Comparison of ENCODE assay signal across 8 cellular contexts in the genomic region with DNA sequence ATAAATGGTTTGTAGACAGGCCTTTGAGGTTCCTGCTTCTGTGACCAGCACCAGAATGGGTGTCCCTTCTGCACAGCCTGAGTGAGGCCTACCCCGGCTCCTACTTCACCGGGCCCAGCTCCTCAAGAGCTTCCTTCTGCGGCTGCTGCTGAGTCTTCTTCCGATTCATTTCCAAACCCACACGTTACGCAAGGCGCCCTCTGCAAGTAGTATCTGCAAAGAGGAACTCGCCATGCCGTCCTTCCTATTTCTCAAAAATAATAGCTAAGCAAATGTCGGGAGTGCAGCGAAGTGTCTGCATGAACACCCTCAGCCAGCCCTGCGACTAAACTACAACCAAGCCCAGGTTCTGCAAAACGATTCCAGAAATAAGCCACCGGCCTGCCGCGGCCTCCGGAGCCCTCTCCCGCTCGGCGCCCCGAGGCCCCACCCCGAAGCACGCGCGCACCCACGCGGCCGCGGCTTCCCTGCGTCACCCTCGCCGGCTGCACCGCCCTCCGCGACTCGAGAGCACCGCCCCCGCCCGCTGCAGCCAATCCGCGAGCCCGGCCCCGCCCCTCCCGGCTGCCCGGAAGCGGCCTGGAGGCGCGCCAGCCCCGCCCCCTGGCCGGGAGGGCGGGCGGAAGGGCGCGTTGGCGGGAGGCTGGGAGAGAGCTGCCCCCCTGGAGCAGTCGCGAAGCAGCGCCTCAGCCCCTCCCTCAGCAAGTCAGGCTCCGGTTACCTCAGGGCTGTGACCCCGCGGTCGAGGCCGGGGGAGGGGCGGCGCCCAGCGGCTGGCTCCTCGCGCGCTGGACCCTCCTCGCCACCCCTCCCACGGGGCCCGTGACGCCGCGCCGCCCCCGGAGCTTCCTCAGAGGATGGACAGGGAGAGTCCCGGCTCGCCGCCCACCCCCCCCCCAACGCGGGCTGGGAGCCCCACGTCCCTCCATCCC. TPM values are rescaled to one million over a fixed set of nuclear protein-coding genes. Genes with fewer than 3 reads are reported as not detected.
DNase-seq lines count a peak whose midpoint lies in the region; ATAC-seq and TF ChIP-seq lines count a peak whose summit lies in the region.

No MANE protein-coding gene starts in this region.

- H3K36me3 ChIP-seq in right atrium auricular region = peaks cover 4% of the 10 kb centered on the region
- H3K36me3 ChIP-seq in psoas muscle (ENCODE audit: insufficient read depth in 1 of 2, low read depth in 1 of 2) = peaks cover 0 to 7% of the 10 kb centered on the region in 2 donors

- peaks cover 10% of the 10 kb centered on the region for H3K36me3 Mint-ChIP-seq in T-helper 17 cell (ENCODE audit: low read depth)

- H3K4me3 ChIP-seq in right atrium auricular region (peak overlapping the region; percentile 64 to 84), psoas muscle (peak overlapping the region; percentile 79)

- ATAC-seq in HG02798 (IDR thresholded peaks at IDR 0.05; ENCODE audit: poor library complexity, unreplicated experiment) (peak; percentile 70), T-helper 17 cell (peak; percentile 67), psoas muscle (peak; percentile 72 to 80 (median 77))

- intact Hi-C loops in psoas muscle (cut with DNase I) = no loop called here

- peak overlapping the region; percentile 93 for H3K4me3 Mint-ChIP-seq in T-helper 17 cell

- H3K27ac Mint-ChIP-seq in T-helper 17 cell = peak overlapping the region; percentile 99

- H3K27me3 ChIP-seq in right atrium auricular region (no peaks in the 10 kb centered on the region), psoas muscle (ENCODE audit: insufficient read depth in 3 of 3, low read length in 2 of 3) (no peaks in the 10 kb centered on the region)

- no peaks in the 10 kb centered on the region for H3K9me3 ChIP-seq in T-helper 17 cell (ENCODE audit: control insufficient read depth, low read length, poor library complexity, severe bottlenecking)
- H3K9me3 ChIP-seq in right atrium auricular region = no peaks in the 10 kb centered on the region
- H3K9me3 ChIP-seq in psoas muscle = no peaks in the 10 kb centered on the region

- TF ChIP-seq POLR2A in GM15510 (IDR thresholded peaks at IDR 0.05; ENCODE audit: borderline replicate concordance, extremely low read depth, insufficient read length) = peak; percentile 61

- peaks cover 45% of the 10 kb centered on the region for H3K4me1 Mint-ChIP-seq in T-helper 17 cell

- H3K4me1 ChIP-seq in right atrium auricular region = peaks cover 0 to 62% of the 10 kb centered on the region in 2 donors
- peaks cover 73% of the 10 kb centered on the region for H3K4me1 ChIP-seq in psoas muscle

- no peaks in the 10 kb centered on the region for H3K27me3 Mint-ChIP-seq in T-helper 17 cell

- H3K27ac ChIP-seq in right atrium auricular region (peak overlapping the region; percentile 99 to 100), psoas muscle (peak overlapping the region; percentile 100)

- DNase-seq in NCI-H146 treated with DMSO at 0.1 percent for 48 hours (lab: John Stamatoyannopoulos, UW; ENCODE audit: unreplicated experiment) = peak; percentile 84
- peak; percentile 98 to 99 (median 98) for DNase-seq in T-helper 17 cell
- peak; percentile 59 to 97 (median 90) for DNase-seq in amygdala (lab: John Stamatoyannopoulos, UW)
- peak; percentile 95 for DNase-seq in right atrium auricular region (ENCODE audit: low spot score)
- DNase-seq in psoas muscle = peak; percentile 98
- peak; percentile 97 for DNase-seq in ureter (ENCODE audit: low spot score)

- TF ChIP-seq CTCF in right atrium auricular region (IDR thresholded peaks at IDR 0.05) (no peak), psoas muscle (IDR thresholded peaks at IDR 0.05) (no peak)

- 1% methylated on average over 40 to 83 of the region's 83 CpGs for WGBS in psoas muscle, 3 donors

RNA-seq across cellular contexts. Expression of a gene that starts 8.3 kb away (rescaled TPM):
- total RNA-seq in T-helper 17 cell (100 to 1,000 TPM in 1 of 2 donors, 10 to 100 TPM in 1; 92.9 to 110 TPM), right atrium auricular region (1 to 10 TPM; 3.7 to 7.7 TPM), psoas muscle (10 to 100 TPM in 1 of 4 donors, 1 to 10 TPM in 3; 6.6 to 11.7 (median 8.0) TPM), ureter (47.4 TPM)
- polyA plus RNA-seq in psoas muscle = 1 to 10 TPM; 2.5 to 9.2 (median 4.3) TPM

RNA-seq across cellular contexts. Expression of a gene that starts 55.2 kb away (rescaled TPM):
- total RNA-seq in T-helper 17 cell = 100 to 1,000 TPM; 119 to 128 TPM
- 10 to 100 TPM; 20.9 to 31.4 TPM for total RNA-seq in right atrium auricular region
- 10 to 100 TPM; 12.1 to 25.6 (median 18.6) TPM for total RNA-seq in psoas muscle
- 10 to 100 TPM in 1 of 3 donors, 1 to 10 TPM in 2; 9.6 to 13.5 (median 9.6) TPM for polyA plus RNA-seq in psoas muscle
- total RNA-seq in ureter = 113 TPM

RNA-seq across cellular contexts. Expression of a gene that starts 56.3 kb away (rescaled TPM):
- total RNA-seq in T-helper 17 cell (10 to 100 TPM; 24.9 to 35.4 TPM), right atrium auricular region (10 to 100 TPM; 22.5 to 25.9 TPM), psoas muscle (10 to 100 TPM; 36.6 to 64.2 (median 54.7) TPM), ureter (36.9 TPM)
- 10 to 100 TPM; 31.0 to 63.4 (median 50.9) TPM for polyA plus RNA-seq in psoas muscle

Comparison
In these comparisons a context has a peak if more than half of its experiments do, and no peak if none do; other contexts are left out.
1. Peak in every context shown above with its lines: DNase-seq, ATAC-seq, H3K4me3 ChIP-seq and H3K27ac ChIP-seq.